8 cellular contexts compared by ENCODE assay signal in genomic region chr5:172007153-172007794, GRCh38. TPM values are rescaled to one million over a fixed set of nuclear protein-coding genes. Genes with fewer than 3 reads are reported as not detected.
DNase-seq lines count a peak whose midpoint lies in the region; ATAC-seq, FAIRE-seq and TF ChIP-seq lines count a peak whose summit lies in the region.

No MANE protein-coding gene starts in this region.

- H3K4me3 ChIP-seq in BJ (ENCODE audit: low read depth, low read length), result peak overlapping the region; percentile 88
- H3K4me3 ChIP-seq in HCT116 (replicated peaks in 1 of 2; ENCODE audit: low read depth in 1 of 2, low read length in 2 of 2), result peak overlapping the region; percentile 78 to 99
- peak overlapping the region; percentile 98 for H3K4me3 ChIP-seq in WERI-Rb-1 (ENCODE audit: low read depth, low read length)
- H3K4me3 ChIP-seq in fibroblast of the aortic adventitia (ENCODE audit: low read depth, low read length), result peak overlapping the region; percentile 94
- H3K4me3 ChIP-seq in pancreas, result peak overlapping the region; percentile 83 to 97 (median 90)

- FAIRE-seq in pancreas (lab: Jason Lieb, UNC), result no peak

- RAD21 ChIA-PET in HCT116 (lab: Charles Lee; ENCODE audit: low non-redundant PET in 1 of 2, low total read pairs in 2 of 2, uncharacterized antibody in 2 of 2, unreplicated experiment in 2 of 2), result interaction anchor here in 1 of 2 experiments (0.8 kb wide), 1 partner anchor 14 kb away, joined by 3 read pairs; no protein-coding TSS in a partner anchor

- H3K9ac ChIP-seq in HCT116 (ENCODE audit: low read length), result peak overlapping the region; percentile 94

- peaks cover 50% of the 10 kb centered on the region for H3K79me2 ChIP-seq in HCT116 (ENCODE audit: insufficient read depth, low read length)

- H3K9me2 ChIP-seq in HCT116 (ENCODE audit: insufficient read depth), result no peaks in the 10 kb centered on the region

- CTCF ChIA-PET in BJ (lab: Yijun Ruan, JAX) (interaction anchor here (0.9 to 2.6 kb wide), 10 partner anchors 10 to 589 kb away, joined by 3 to 22 read pairs (median 6); partner anchors contain the start of gene STK10), HCT116 (lab: Charles Lee) (interaction anchor here (1.1 to 3.8 kb wide), 6 partner anchors 52 to 401 kb away, joined by 3 to 24 read pairs (median 3); partner anchors contain the start of gene STK10)

- H3K4me2 ChIP-seq in HCT116 (ENCODE audit: low read length), result peak overlapping the region; percentile 89

- POLR2A ChIA-PET in BJ (lab: Charles Lee) (interaction anchor here (0.5 to 1.5 kb wide), 3 partner anchors 22 to 690 kb away, joined by 3 to 4 read pairs (median 3); no protein-coding TSS in a partner anchor), HCT116 (lab: Charles Lee) (interaction anchor here (0.9 to 1.6 kb wide), 5 partner anchors 10 to 86 kb away, joined by 3 to 6 read pairs (median 3); no protein-coding TSS in a partner anchor)

- H3K9me3 ChIP-seq in HCT116 (ENCODE audit: control insufficient read depth in 1 of 2, insufficient read depth in 1 of 2, low read depth in 1 of 2, low read length in 2 of 2) (no peaks in the 10 kb centered on the region), WERI-Rb-1 (ENCODE audit: severe bottlenecking) (no peaks in the 10 kb centered on the region), pancreas (no peaks in the 10 kb centered on the region)

- no peak for TF ChIP-seq RAD21 in HCT116 (IDR thresholded peaks at IDR 0.05; ENCODE audit: low read depth)

- TSS peak; percentile 94 for BruUV-seq in HCT116 (replicated peaks; lab: Mats Ljungman, UMichigan)

- intact Hi-C loops in HCT116 (cut with micrococcal nuclease), result loop anchor here (10.0 kb wide), 1 partner anchor 288 kb away; no protein-coding TSS in a partner anchor
- intact Hi-C loops in pancreas (cut with DNase I), result loop anchor here in 1 of 3 donors (10.0 kb wide), 1 partner anchor 52 kb away; no protein-coding TSS in a partner anchor

- no peaks in the 10 kb centered on the region for H3K27me3 ChIP-seq in BJ (ENCODE audit: control insufficient read depth, insufficient read depth, low read length)
- H3K27me3 ChIP-seq in HCT116 (ENCODE audit: insufficient read depth, low read length), result no peaks in the 10 kb centered on the region
- H3K27me3 ChIP-seq in WERI-Rb-1 (ENCODE audit: insufficient read depth, low read depth, severe bottlenecking), result no peaks in the 10 kb centered on the region
- no peaks in the 10 kb centered on the region for H3K27me3 ChIP-seq in pancreas

- TF ChIP-seq CTCF in BJ (IDR thresholded peaks at IDR 0.05; ENCODE audit: insufficient read depth, low read depth, low read length) (no peak), HCT116 (IDR thresholded peaks at IDR 0.05 in 2 of 3, conservative IDR thresholded peaks at IDR 0.05 in 1 of 3; ENCODE audit: borderline replicate concordance in 1 of 3, insufficient read depth in 1 of 3, low read depth in 2 of 3, low read length in 2 of 3) (no peak), WERI-Rb-1 (IDR thresholded peaks at IDR 0.05; ENCODE audit: low read depth, low read length) (no peak), fibroblast of the aortic adventitia (IDR thresholded peaks at IDR 0.05; ENCODE audit: insufficient read depth, low read length) (no peak), pancreas (IDR thresholded peaks at IDR 0.05) (no peak)

- peak overlapping the region; percentile 97 for H3K27ac ChIP-seq in HCT116 (ENCODE audit: low read depth, low read length)
- peak overlapping the region; percentile 97 for H3K27ac ChIP-seq in WERI-Rb-1
- peak overlapping the region; percentile 95 to 99 (median 96) for H3K27ac ChIP-seq in pancreas

- no peak for DNase-seq in BJ (ENCODE audit: low read depth)
- no peak for DNase-seq in HCT116 (ENCODE audit: low read depth, low spot score)
- DNase-seq in WERI-Rb-1, result no peak
- DNase-seq in fibroblast of the aortic adventitia (ENCODE audit: low read depth), result peak; percentile 32
- DNase-seq in pancreas, result no peak
- DNase-seq in putamen (ENCODE audit: low spot score), result no peak
- no peak for DNase-seq in amniotic stem cell (lab: John Stamatoyannopoulos, UW)

- peak overlapping the region; percentile 50 for H2AFZ ChIP-seq in HCT116 (ENCODE audit: low read depth, low read length, poor library complexity, severe bottlenecking)

- WGBS in pancreas, 2 donors, result 0 to 1% methylated on average over 24 of the region's 24 CpGs

- peaks cover 12% of the 10 kb centered on the region; the same call in 1 of the 2 replicates for H4K20me1 ChIP-seq in HCT116 (ENCODE audit: insufficient read depth)

- TF ChIP-seq POLR2A in HCT116 (IDR thresholded peaks at IDR 0.05; ENCODE audit: borderline replicate concordance, extremely low read depth, insufficient read depth, insufficient read length), result no peak

- ATAC-seq in HCT116, result no peak
- peak in 1 of 4 donors; percentile 0 for ATAC-seq in pancreas
- no peak for ATAC-seq in GM18861 (IDR thresholded peaks at IDR 0.05; ENCODE audit: unreplicated experiment)

- H3K36me3 ChIP-seq in BJ (ENCODE audit: control insufficient read depth, insufficient read depth, low read length) (no peaks in the 10 kb centered on the region), HCT116 (ENCODE audit: control insufficient read depth in 1 of 2, insufficient read depth in 2 of 2, low read length in 2 of 2) (no peaks in the 10 kb centered on the region), WERI-Rb-1 (no peaks in the 10 kb centered on the region; the same call in 1 of the 2 replicates), pancreas (no peaks in the 10 kb centered on the region)

- H3K4me1 ChIP-seq in HCT116 (ENCODE audit: control insufficient read depth in 1 of 2, insufficient read depth in 2 of 2, low read length in 2 of 2), result peaks cover 9 to 36% of the 10 kb centered on the region in 2 experiments; a peak in 3 of 4 replicates
- H3K4me1 ChIP-seq in pancreas, result peaks cover 16 to 26% (median 21%) of the 10 kb centered on the region in 3 donors

TF ChIP-seq in HCT116, 20 proteins besides CTCF, POLR2A, EP300 and RAD21:
- no peak for TF ChIP-seq EZH2 (IDR thresholded peaks at IDR 0.05)
- no peak for TF ChIP-seq ELF1 (IDR thresholded peaks at IDR 0.05; ENCODE audit: borderline replicate concordance, low read depth)
- no peak for TF ChIP-seq JUND (IDR thresholded peaks at IDR 0.05)
- no peak for TF ChIP-seq ZFX (IDR thresholded peaks at IDR 0.05)
- TF ChIP-seq TCF7L2 (IDR thresholded peaks at IDR 0.05; ENCODE audit: borderline replicate concordance, extremely low read depth, insufficient read depth, insufficient read length), result no peak
- no peak for TF ChIP-seq ZNF274 (IDR thresholded peaks at IDR 0.05; ENCODE audit: low read depth, low read length)
- TF ChIP-seq SIN3A (IDR thresholded peaks at IDR 0.05; ENCODE audit: low read depth), result no peak
- no peak for TF ChIP-seq MAX (IDR thresholded peaks at IDR 0.05)
- no peak for TF ChIP-seq EZH2phosphoT487 (IDR thresholded peaks at IDR 0.05; ENCODE audit: borderline replicate concordance)
- no peak for TF ChIP-seq ZBTB33 (IDR thresholded peaks at IDR 0.05; ENCODE audit: extremely low read depth, insufficient replicate concordance, low read length)
- TF ChIP-seq SP1 (IDR thresholded peaks at IDR 0.05; ENCODE audit: low read depth), result no peak
- no peak for TF ChIP-seq CBX3 (IDR thresholded peaks at IDR 0.05; ENCODE audit: low read depth)
- no peak for TF ChIP-seq SRF (IDR thresholded peaks at IDR 0.05; ENCODE audit: low read depth)
- no peak for TF ChIP-seq FOSL1 (IDR thresholded peaks at IDR 0.05; ENCODE audit: low read depth)

RNA-seq across cellular contexts. Expression of gene FBXW11, which starts 0.8 kb away (rescaled TPM):
- polyA plus RNA-seq in BJ (2011; rRNA removed), result 55.5 and 70.1 TPM in 2 replicates
- polyA minus RNA-seq in BJ (2011; rRNA and poly(A)+ RNA removed), result 59.1 and 93.2 TPM in 2 replicates
- total RNA-seq in HCT116 (2021; ENCODE audit: unreplicated experiment), result 52.0 TPM
- 25.7 and 25.8 TPM in 2 replicates for polyA plus RNA-seq in HCT116 (2012)
- total RNA-seq in fibroblast of the aortic adventitia (ENCODE audit: low replicate concordance), result 64.8 and 68.4 TPM in 2 replicates
- total RNA-seq in pancreas, result 10 to 100 TPM; 23.7 to 43.8 (median 27.4) TPM
- 10 to 100 TPM in 1 of 2 donors, 1 to 10 TPM in 1; 6.0 to 13.6 TPM for polyA plus RNA-seq in pancreas
